18 cellular contexts compared by ENCODE assay signal in genomic region chr1:79113836-79114235, GRCh38.
"Had no signal": no experiment of that assay in that cellular context is flagged by ENCODE, and none has a peak within 500 bp of the region (broad histone marks: within the 10 kb centered on the region; RNA-seq: fewer than 3 reads in every experiment).

No MANE protein-coding gene starts in this region.

- ATAC-seq: activated CD4-positive, alpha-beta T cell treated with anti-CD3 and anti-CD28 coated beads for 36 hours; activated CD8-positive, alpha-beta T cell treated with anti-CD3 and anti-CD28 coated beads for 36 hours; body of pancreas; left ventricle myocardium superior; natural killer cell had no signal

- H3K9me3 ChIP-seq: body of pancreas, sigmoid colon, stomach, testis had no signal

- H3K36me3 ChIP-seq: sigmoid colon, stomach had no signal

- H3K27me3 ChIP-seq: body of pancreas, sigmoid colon, stomach, testis had no signal

- DNase-seq: activated CD4-positive, alpha-beta T cell treated with anti-CD3 and anti-CD28 coated beads for 36 hours; activated CD8-positive, alpha-beta memory T cell treated with anti-CD3 and anti-CD28 coated beads, Interleukin-2, amount 50 U/mL, for 4 hours; activated CD8-positive, alpha-beta T cell treated with anti-CD3 and anti-CD28 coated beads for 36 hours; activated gamma-delta T cell treated with Interleukin-2 at 50 U/mL for 16 hours; activated naive CD8-positive, alpha-beta T cell treated with anti-CD3 and anti-CD28 coated beads for 36 hours; amygdala; body of pancreas; caudate nucleus; erythroblast; hippocampal formation; left ventricle myocardium superior; mesendoderm; natural killer cell; nucleus accumbens; sigmoid colon; stimulated activated CD4-positive, alpha-beta T cell treated with anti-CD3 and anti-CD28 coated beads, Interleukin-1b, Interleukin-23, amount 100 ng/mL, for 48 hours; stomach; testis had no signal

- H3K4me3 ChIP-seq: body of pancreas, sigmoid colon, stomach had no signal

- H3K27ac ChIP-seq: body of pancreas, sigmoid colon, stomach, testis had no signal

- H3K4me1 ChIP-seq: body of pancreas, sigmoid colon, stomach, testis had no signal
